8 cellular contexts compared by ENCODE assay signal in the genomic region with DNA sequence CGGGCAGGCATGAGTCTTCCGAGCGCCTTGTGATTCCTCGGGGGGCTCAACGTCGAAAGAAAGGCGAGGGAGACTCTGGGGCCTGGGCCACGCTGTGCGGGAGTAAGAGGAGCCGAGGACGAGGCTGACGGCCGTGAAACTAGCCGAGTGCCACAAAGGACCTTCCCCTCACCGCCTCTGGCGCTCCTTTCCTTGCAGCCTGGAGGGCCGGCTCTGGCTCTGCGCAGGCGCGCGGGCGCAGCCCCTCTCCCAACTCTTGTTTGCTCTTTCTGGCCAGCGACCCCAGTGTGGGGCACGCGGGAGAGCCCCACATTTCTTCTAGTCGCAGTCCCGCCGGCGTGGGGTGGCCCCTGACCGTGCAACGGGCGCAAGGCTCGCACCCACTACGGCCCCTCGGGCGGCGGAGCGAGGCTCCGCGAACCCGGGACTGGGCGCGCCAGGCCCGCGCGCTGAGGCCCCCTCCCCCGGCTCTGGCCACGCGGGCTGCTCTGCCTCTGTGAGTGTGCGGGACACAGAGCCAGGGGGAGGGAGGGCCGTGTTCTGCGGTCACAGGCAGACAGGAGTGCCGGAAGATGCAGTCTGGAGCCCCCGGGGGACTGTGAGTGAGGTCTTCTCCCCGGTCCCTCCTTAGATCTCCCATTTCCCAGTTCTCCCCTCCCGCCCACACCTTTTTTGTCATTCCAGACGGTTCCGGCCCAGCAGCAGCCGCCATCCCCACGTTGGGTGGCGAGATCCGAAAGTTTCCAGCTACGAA. TPM values are rescaled to one million over a fixed set of nuclear protein-coding genes. Genes with fewer than 3 reads are reported as not detected.
A peak's percentile ranks its signal among the peaks of the same experiment; 100 is the strongest.
DNase-seq lines count a peak whose midpoint lies in the region; ATAC-seq and TF ChIP-seq lines count a peak whose summit lies in the region.

No MANE protein-coding gene starts in this region.

- H2AFZ ChIP-seq in MM.1S (ENCODE audit: low read length) (peak overlapping the region; percentile 64), SU-DHL-6 (ENCODE audit: low read depth, low read length, severe bottlenecking) (peak overlapping the region; percentile 38)

- H3F3A ChIP-seq in MM.1S (ENCODE audit: insufficient read depth, low read length): peaks cover 40% of the 10 kb centered on the region
- peaks cover 37% of the 10 kb centered on the region for H3F3A ChIP-seq in SU-DHL-6 (ENCODE audit: insufficient read depth)

- intact Hi-C loops in left ventricle myocardium inferior (cut with micrococcal nuclease) (no loop called here), posterior vena cava (cut with DNase I) (no loop called here)

- H3K4me2 ChIP-seq in MM.1S (ENCODE audit: low read depth, low read length) (peak overlapping the region; percentile 80), SU-DHL-6 (ENCODE audit: low read depth, low read length, poor library complexity, severe bottlenecking) (peak overlapping the region; percentile 99)

- H3K4me1 ChIP-seq in MM.1S (ENCODE audit: low read length) (peaks cover 3% of the 10 kb centered on the region; the same call in 1 of the 2 replicates), left ventricle myocardium inferior (peaks cover 60% of the 10 kb centered on the region)

- H3K9ac ChIP-seq in MM.1S (ENCODE audit: low read length) (peak overlapping the region; percentile 99), SU-DHL-6 (ENCODE audit: low read length) (peak overlapping the region; percentile 92)

- 0% methylated on average over 57 to 63 of the region's 63 CpGs for WGBS in adipose tissue, 3 donors

- H3K27me3 ChIP-seq in MM.1S (replicated peaks; ENCODE audit: insufficient read depth, low read length) (no peaks in the 10 kb centered on the region), SU-DHL-6 (ENCODE audit: low read length) (no peaks in the 10 kb centered on the region), left ventricle myocardium inferior (ENCODE audit: low read depth) (no peaks in the 10 kb centered on the region)

- H3K4me3 ChIP-seq in MM.1S (ENCODE audit: low read length) (peak overlapping the region; percentile 71), SU-DHL-6 (ENCODE audit: insufficient read depth, low read length, poor library complexity, severe bottlenecking) (peak overlapping the region; percentile 98), left ventricle myocardium inferior (peak overlapping the region; percentile 100)

- H3K27ac ChIP-seq in MM.1S (ENCODE audit: low read length) (peak overlapping the region; percentile 97), SU-DHL-6 (ENCODE audit: low read depth, low read length) (peak overlapping the region; percentile 92), adipose tissue (ENCODE audit: low read depth, low read length) (peak overlapping the region; percentile 97), left ventricle myocardium inferior (replicated peaks) (peak overlapping the region; percentile 100)

- peaks cover 40% of the 10 kb centered on the region for H3K79me2 ChIP-seq in MM.1S (ENCODE audit: low read length)
- H3K79me2 ChIP-seq in SU-DHL-6 (ENCODE audit: insufficient read depth, low read length): peaks cover 40% of the 10 kb centered on the region

- H3K36me3 ChIP-seq in MM.1S (replicated peaks; ENCODE audit: insufficient read depth, low read length) (no peaks in the 10 kb centered on the region), SU-DHL-6 (ENCODE audit: low read length) (no peaks in the 10 kb centered on the region), left ventricle myocardium inferior (peaks cover 20% of the 10 kb centered on the region)

- ATAC-seq in HG03196 (IDR thresholded peaks at IDR 0.05; ENCODE audit: unreplicated experiment) (no peak), GM18867 (IDR thresholded peaks at IDR 0.05; ENCODE audit: unreplicated experiment) (no peak)

- TF ChIP-seq CTCF in MM.1S (IDR thresholded peaks at IDR 0.05; ENCODE audit: low read length): no peak
- no peak for TF ChIP-seq CTCF in SU-DHL-6 (IDR thresholded peaks at IDR 0.05; ENCODE audit: insufficient read depth, low read length, poor library complexity, severe bottlenecking)
- no peak for TF ChIP-seq CTCF in left ventricle myocardium inferior (IDR thresholded peaks at IDR 0.05; ENCODE audit: borderline replicate concordance)

- DNase-seq in EH (ENCODE audit: low read depth) (peak; percentile 71), MM.1S (peak; percentile 72), left ventricle myocardium inferior (peak; percentile 67), posterior vena cava (ENCODE audit: low spot score) (peak; percentile 90)

- H4K20me1 ChIP-seq in MM.1S (ENCODE audit: insufficient read depth, low read length) (no peaks in the 10 kb centered on the region), SU-DHL-6 (ENCODE audit: low read depth, low read length) (no peaks in the 10 kb centered on the region)

- H3K9me2 ChIP-seq in MM.1S (replicated peaks; ENCODE audit: insufficient read depth, low read length): no peaks in the 10 kb centered on the region
- H3K9me2 ChIP-seq in SU-DHL-6 (replicated peaks; ENCODE audit: insufficient read depth, low read length): no peaks in the 10 kb centered on the region

- H3K9me3 ChIP-seq in MM.1S (replicated peaks; ENCODE audit: insufficient read depth, low read length): no peaks in the 10 kb centered on the region
- H3K9me3 ChIP-seq in SU-DHL-6 (ENCODE audit: insufficient read depth, low read length): no peaks in the 10 kb centered on the region
- no peaks in the 10 kb centered on the region for H3K9me3 ChIP-seq in left ventricle myocardium inferior (replicated peaks)

RNA-seq across cellular contexts. Expression of gene TOB2, which starts 1.0 kb away (rescaled TPM):
- polyA plus RNA-seq in adipose tissue: 10 to 100 TPM; 18.4 to 48.0 (median 25.4) TPM
- total RNA-seq in left ventricle myocardium inferior (63.6 TPM), posterior vena cava (10 to 100 TPM; 36.8 to 37.0 TPM)

RNA-seq across cellular contexts. Expression of gene PHF5A, which starts 20.9 kb away (rescaled TPM):
- 10 to 100 TPM; 26.0 to 41.7 (median 36.8) TPM for polyA plus RNA-seq in adipose tissue
- 23.9 TPM for total RNA-seq in left ventricle myocardium inferior
- total RNA-seq in posterior vena cava: 10 to 100 TPM; 27.5 to 33.5 TPM

RNA-seq across cellular contexts. Expression of gene ACO2, which starts 21.3 kb away (rescaled TPM):
- polyA plus RNA-seq in adipose tissue: 100 to 1,000 TPM in 1 of 3 donors, 10 to 100 TPM in 2; 61.9 to 197 (median 63.4) TPM
- total RNA-seq in left ventricle myocardium inferior (851 TPM), posterior vena cava (10 to 100 TPM; 61.4 to 63.8 TPM)

Comparison
In these comparisons a context has a peak if more than half of its experiments do, and no peak if none do; other contexts are left out.
1. RNA of gene ACO2, which starts 21.3 kb away (total RNA-seq): 851 TPM in left ventricle myocardium inferior (single experiment); 61.4 to 63.8 TPM in posterior vena cava; every median in the first group is over 10 times any median in the second.
2. Peak in every context shown above with its lines, with median percentiles within 50 percentile points of each other: DNase-seq, H3K27ac ChIP-seq and H3K4me3 ChIP-seq.